ENCODE assay signal across 9 cellular contexts in the genomic region with DNA sequence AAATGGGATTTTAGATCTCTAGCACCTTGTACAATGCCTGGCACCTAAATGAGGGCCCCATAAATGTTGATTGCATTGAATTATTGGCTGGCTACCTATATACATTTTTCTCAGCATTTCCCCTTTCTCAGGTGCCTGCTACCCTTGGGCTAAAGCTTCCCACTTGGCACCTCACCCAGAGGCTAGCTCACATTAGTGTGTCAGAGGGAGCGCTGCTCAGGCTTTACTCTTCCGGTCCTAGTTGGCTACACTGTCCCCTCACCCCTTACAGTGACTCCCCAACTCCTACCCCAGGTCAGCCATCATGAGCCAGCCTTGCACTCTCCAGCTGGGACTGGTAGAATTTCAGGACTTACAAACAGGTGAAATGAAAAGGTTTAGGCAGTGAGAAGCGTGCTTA. TPM values are rescaled to one million over a fixed set of nuclear protein-coding genes. Genes with fewer than 3 reads are reported as not detected.
DNase-seq lines count a peak whose midpoint lies in the region; ATAC-seq and TF ChIP-seq lines count a peak whose summit lies in the region.
"Had no signal": no experiment of that assay in that cellular context is flagged by ENCODE, and none has a peak within 500 bp of the region (broad histone marks: within the 10 kb centered on the region; RNA-seq: fewer than 3 reads in every experiment).

No MANE protein-coding gene starts in this region.

- ATAC-seq in HG02973 (IDR thresholded peaks at IDR 0.05; ENCODE audit: unreplicated experiment) (peak; percentile 14), Right ventricle myocardium superior (ENCODE audit: poor library complexity) (no peak)
- ATAC-seq in activated CD8-positive, alpha-beta T cell treated with anti-CD3 and anti-CD28 coated beads, Interleukin-2, amount 10 ng/mL, durations not matched to agents 7 days and 5 days = peak; percentile 20
- ATAC-seq in stimulated activated effector memory CD8-positive, alpha-beta T cell treated with anti-CD3 and anti-CD28 coated beads, Interleukin-12 subunit alpha, Interleukin-12 subunit beta, amount 100 ng/mL, for 72 hours = no peak
- ATAC-seq in activated CD4-positive, CD25-positive, alpha-beta regulatory T cell treated with anti-CD3 and anti-CD28 coated beads, Interleukin-2, amount 50 U/mL, for 24 hours = no peak

- H3K27me3 Mint-ChIP-seq in activated T-cell treated with anti-CD3 and anti-CD28 coated beads, Interleukin-2, amount 50 U/mL, for 24 hours = no peaks in the 10 kb centered on the region
- H3K27me3 Mint-ChIP-seq in activated CD8-positive, alpha-beta T cell treated with anti-CD3 and anti-CD28 coated beads, Interleukin-2, amount 10 ng/mL, durations not matched to agents 7 days and 5 days (ENCODE audit: low read depth) = no peaks in the 10 kb centered on the region
- H3K27me3 Mint-ChIP-seq in glutamatergic neuron (ENCODE audit: unreplicated experiment) = peaks cover 4% of the 10 kb centered on the region

- intact Hi-C loops in Right ventricle myocardium superior (cut with DNase I) = no loop called here

- TF ChIP-seq CTCF in glutamatergic neuron (IDR thresholded peaks at IDR 0.05; ENCODE audit: partially characterized antibody, unreplicated experiment) = no peak

- peak overlapping the region; percentile 51 for H3K4me3 Mint-ChIP-seq in activated T-cell treated with anti-CD3 and anti-CD28 coated beads, Interleukin-2, amount 50 U/mL, for 24 hours
- H3K4me3 Mint-ChIP-seq in activated CD8-positive, alpha-beta T cell treated with anti-CD3 and anti-CD28 coated beads, Interleukin-2, amount 10 ng/mL, durations not matched to agents 7 days and 5 days = peak overlapping the region; percentile 63
- peak overlapping the region; percentile 60 for H3K4me3 Mint-ChIP-seq in stimulated activated effector memory CD8-positive, alpha-beta T cell treated with anti-CD3 and anti-CD28 coated beads, Interleukin-12 subunit alpha, Interleukin-12 subunit beta, amount 100 ng/mL, for 72 hours
- H3K4me3 Mint-ChIP-seq in glutamatergic neuron (ENCODE audit: unreplicated experiment) = no peak overlapping the region

- H3K27ac Mint-ChIP-seq in activated T-cell treated with anti-CD3 and anti-CD28 coated beads, Interleukin-2, amount 50 U/mL, for 24 hours = peak overlapping the region; percentile 92
- peak overlapping the region; percentile 89 for H3K27ac Mint-ChIP-seq in activated CD8-positive, alpha-beta T cell treated with anti-CD3 and anti-CD28 coated beads, Interleukin-2, amount 10 ng/mL, durations not matched to agents 7 days and 5 days
- H3K27ac Mint-ChIP-seq in stimulated activated effector memory CD8-positive, alpha-beta T cell treated with anti-CD3 and anti-CD28 coated beads, Interleukin-12 subunit alpha, Interleukin-12 subunit beta, amount 100 ng/mL, for 72 hours = peak overlapping the region; percentile 88
- H3K27ac Mint-ChIP-seq in glutamatergic neuron (ENCODE audit: unreplicated experiment) = no peak overlapping the region

- POLR2A ChIA-PET in activated CD8-positive, alpha-beta T cell treated with anti-CD3 and anti-CD28 coated beads, Interleukin-2, amount 10 ng/mL, durations not matched to agents 7 days and 5 days (lab: Charles Lee) = interaction anchor here (0.6 to 2.3 kb wide), 5 partner anchors 9 to 332 kb away, joined by 3 to 14 read pairs (median 4); a partner anchor contains a TSS

- H3K36me3 Mint-ChIP-seq in activated T-cell treated with anti-CD3 and anti-CD28 coated beads, Interleukin-2, amount 50 U/mL, for 24 hours (ENCODE audit: low read depth) = peaks cover 53% of the 10 kb centered on the region
- H3K36me3 Mint-ChIP-seq in activated CD8-positive, alpha-beta T cell treated with anti-CD3 and anti-CD28 coated beads, Interleukin-2, amount 10 ng/mL, durations not matched to agents 7 days and 5 days (ENCODE audit: low read depth) = peaks cover 64% of the 10 kb centered on the region
- peaks cover 13% of the 10 kb centered on the region for H3K36me3 Mint-ChIP-seq in stimulated activated effector memory CD8-positive, alpha-beta T cell treated with anti-CD3 and anti-CD28 coated beads, Interleukin-12 subunit alpha, Interleukin-12 subunit beta, amount 100 ng/mL, for 72 hours
- no peaks in the 10 kb centered on the region for H3K36me3 Mint-ChIP-seq in glutamatergic neuron (ENCODE audit: unreplicated experiment)

- no peaks in the 10 kb centered on the region for H3K9me3 Mint-ChIP-seq in activated T-cell treated with anti-CD3 and anti-CD28 coated beads, Interleukin-2, amount 50 U/mL, for 24 hours
- no peaks in the 10 kb centered on the region for H3K9me3 Mint-ChIP-seq in activated CD8-positive, alpha-beta T cell treated with anti-CD3 and anti-CD28 coated beads, Interleukin-2, amount 10 ng/mL, durations not matched to agents 7 days and 5 days (ENCODE audit: insufficient read depth)
- no peaks in the 10 kb centered on the region for H3K9me3 Mint-ChIP-seq in stimulated activated effector memory CD8-positive, alpha-beta T cell treated with anti-CD3 and anti-CD28 coated beads, Interleukin-12 subunit alpha, Interleukin-12 subunit beta, amount 100 ng/mL, for 72 hours
- H3K9me3 Mint-ChIP-seq in glutamatergic neuron (ENCODE audit: unreplicated experiment) = peaks cover 4% of the 10 kb centered on the region

- H3K4me1 Mint-ChIP-seq in activated T-cell treated with anti-CD3 and anti-CD28 coated beads, Interleukin-2, amount 50 U/mL, for 24 hours (ENCODE audit: low read depth) = peaks cover 93% of the 10 kb centered on the region
- H3K4me1 Mint-ChIP-seq in activated CD8-positive, alpha-beta T cell treated with anti-CD3 and anti-CD28 coated beads, Interleukin-2, amount 10 ng/mL, durations not matched to agents 7 days and 5 days (ENCODE audit: low read depth) = peaks cover 88% of the 10 kb centered on the region
- H3K4me1 Mint-ChIP-seq in stimulated activated effector memory CD8-positive, alpha-beta T cell treated with anti-CD3 and anti-CD28 coated beads, Interleukin-12 subunit alpha, Interleukin-12 subunit beta, amount 100 ng/mL, for 72 hours = peaks cover 87% of the 10 kb centered on the region
- H3K4me1 Mint-ChIP-seq in glutamatergic neuron (ENCODE audit: low read depth, unreplicated experiment) = peaks cover 15% of the 10 kb centered on the region

- CTCF ChIA-PET in activated CD8-positive, alpha-beta T cell treated with anti-CD3 and anti-CD28 coated beads, Interleukin-2, amount 10 ng/mL, durations not matched to agents 7 days and 5 days (lab: Charles Lee) = interaction anchor here (1.1 to 7.4 kb wide), 7 partner anchors 8 to 178 kb away, joined by 3 to 65 read pairs (median 5); no protein-coding TSS in a partner anchor

- no peak for DNase-seq in activated T-cell treated with anti-CD3 and anti-CD28 coated beads, Interleukin-2, amount 50 U/mL, for 24 hours
- DNase-seq in activated T-cell treated with anti-CD3 and anti-CD28 coated beads for 4 hours = no peak
- DNase-seq in activated CD8-positive, alpha-beta T cell treated with anti-CD3 and anti-CD28 coated beads, Interleukin-2, amount 10 ng/mL, durations not matched to agents 7 days and 5 days = peak; percentile 20
- peak in 1 of 2 donors; percentile 46 for DNase-seq in stimulated activated effector memory CD8-positive, alpha-beta T cell treated with anti-CD3 and anti-CD28 coated beads, Interleukin-12 subunit alpha, Interleukin-12 subunit beta, amount 100 ng/mL, for 72 hours (ENCODE audit: low spot score in 2 of 2)
- no peak for DNase-seq in Right ventricle myocardium superior
- no peak for DNase-seq in glutamatergic neuron
- DNase-seq: activated effector memory CD4-positive, alpha-beta T cell treated with Interleukin-2 at 50 U/mL for 16 hours had no signal

RNA-seq across cellular contexts. Expression of a gene that starts 9.5 kb away (rescaled TPM):
- total RNA-seq in activated CD8-positive, alpha-beta T cell treated with anti-CD3 and anti-CD28 coated beads, Interleukin-2, amount 10 ng/mL, durations not matched to agents 7 days and 5 days = 10 to 100 TPM; 61.1 to 64.4 TPM
- total RNA-seq in Right ventricle myocardium superior = 1.5 TPM
- 9.7 TPM for total RNA-seq in glutamatergic neuron (ENCODE audit: unreplicated experiment)

Comparison
In these comparisons a context has a peak if more than half of its experiments do, and no peak if none do; other contexts are left out.
1. ATAC-seq: peak in HG02973 (single experiment) and activated CD8-positive, alpha-beta T cell treated with anti-CD3 and anti-CD28 coated beads, Interleukin-2, amount 10 ng/mL, durations not matched to agents 7 days and 5 days (single experiment); none in stimulated activated effector memory CD8-positive, alpha-beta T cell treated with anti-CD3 and anti-CD28 coated beads, Interleukin-12 subunit alpha, Interleukin-12 subunit beta, amount 100 ng/mL, for 72 hours (single experiment), Right ventricle myocardium superior (single experiment) and activated CD4-positive, CD25-positive, alpha-beta regulatory T cell treated with anti-CD3 and anti-CD28 coated beads, Interleukin-2, amount 50 U/mL, for 24 hours (0 of 2).